Comparison of ENCODE assay signal across 1 cellular context in genomic region chr7:45863715-45864114, GRCh38.
TF ChIP-seq lines count a peak whose summit lies in the region.

No MANE protein-coding gene starts in this region.

TF ChIP-seq in GM23338, 12 proteins besides CTCF, POLR2A, EP300 and RAD21:
- TF ChIP-seq REST (IDR thresholded peaks at IDR 0.05; ENCODE audit: unreplicated experiment) (no peak), EZH2 (IDR thresholded peaks at IDR 0.05; ENCODE audit: low read depth, unreplicated experiment) (no peak), POLR2AphosphoS5 (IDR thresholded peaks at IDR 0.05; ENCODE audit: low read depth) (no peak), EZH2phosphoT487 (IDR thresholded peaks at IDR 0.05; ENCODE audit: unreplicated experiment) (no peak), STAT1 (IDR thresholded peaks at IDR 0.05; ENCODE audit: unreplicated experiment) (no peak), CREB1 (CRISPR knock-in tag; IDR thresholded peaks at IDR 0.05; ENCODE audit: low read depth) (no peak), ZNF331 (CRISPR knock-in tag; IDR thresholded peaks at IDR 0.05; ENCODE audit: low read depth) (no peak), JUNB (IDR thresholded peaks at IDR 0.05; ENCODE audit: unreplicated experiment) (no peak), NANOG (IDR thresholded peaks at IDR 0.05; ENCODE audit: borderline replicate concordance) (no peak), ZNF114 (CRISPR knock-in tag; IDR thresholded peaks at IDR 0.05) (no peak), ZNF462 (CRISPR knock-in tag; IDR thresholded peaks at IDR 0.05) (no peak)
- TF ChIP-seq, protein P1, sequence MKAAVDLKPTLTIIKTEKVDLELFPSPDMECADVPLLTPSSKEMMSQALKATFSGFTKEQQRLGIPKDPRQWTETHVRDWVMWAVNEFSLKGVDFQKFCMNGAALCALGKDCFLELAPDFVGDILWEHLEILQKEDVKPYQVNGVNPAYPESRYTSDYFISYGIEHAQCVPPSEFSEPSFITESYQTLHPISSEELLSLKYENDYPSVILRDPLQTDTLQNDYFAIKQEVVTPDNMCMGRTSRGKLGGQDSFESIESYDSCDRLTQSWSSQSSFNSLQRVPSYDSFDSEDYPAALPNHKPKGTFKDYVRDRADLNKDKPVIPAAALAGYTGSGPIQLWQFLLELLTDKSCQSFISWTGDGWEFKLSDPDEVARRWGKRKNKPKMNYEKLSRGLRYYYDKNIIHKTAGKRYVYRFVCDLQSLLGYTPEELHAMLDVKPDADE (IDR thresholded peaks at IDR 0.05), result no peak
TF ChIP-seq in GM23338: peak in this region for 0.
